26 cellular contexts compared by ENCODE assay signal in the genomic region with DNA sequence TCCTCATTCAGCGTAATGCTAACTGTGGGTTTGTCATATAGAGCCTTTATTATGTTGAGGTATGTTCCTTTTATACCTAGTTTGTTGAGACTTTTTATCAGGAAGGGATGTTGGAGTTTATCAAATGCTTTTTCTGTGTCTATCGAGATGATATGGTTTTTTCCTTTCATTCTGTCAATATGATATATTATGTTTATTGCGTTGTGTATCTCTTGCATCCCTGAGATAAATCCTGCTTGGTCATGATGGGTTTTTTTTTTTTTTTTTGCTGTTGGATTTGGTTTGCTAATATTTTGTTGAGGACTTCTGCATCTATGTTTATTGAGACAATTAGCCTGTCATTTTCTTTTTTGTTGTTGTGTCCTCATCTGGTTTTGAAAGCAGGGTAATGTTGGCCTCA.
A peak's percentile ranks its signal among the peaks of the same experiment; 100 is the strongest.
DNase-seq lines count a peak whose midpoint lies in the region; ATAC-seq, FAIRE-seq and TF ChIP-seq lines count a peak whose summit lies in the region.
"Had no signal": no experiment of that assay in that cellular context is flagged by ENCODE, and none has a peak within 500 bp of the region (broad histone marks: within the 10 kb centered on the region; RNA-seq: fewer than 3 reads in every experiment).

No MANE protein-coding gene starts in this region.

- H3K36me3 ChIP-seq in GM23338 (ENCODE audit: insufficient read depth) (peaks cover 7% of the 10 kb centered on the region; the same call in 1 of the 2 replicates), astrocyte (ENCODE audit: insufficient read depth, low read length) (no peaks in the 10 kb centered on the region), pancreas (no peaks in the 10 kb centered on the region)
- H3K36me3 ChIP-seq: BE2C, BLaER1 had no signal

- peaks cover 6% of the 10 kb centered on the region for H3K36me3 Mint-ChIP-seq in activated naive CD4-positive, alpha-beta T cell treated with anti-CD3 and anti-CD28 coated beads for 36 hours (ENCODE audit: low read depth)
- peaks cover 8% of the 10 kb centered on the region for H3K36me3 Mint-ChIP-seq in GM23338 (ENCODE audit: low read depth)
- H3K36me3 Mint-ChIP-seq in astrocyte (ENCODE audit: low read depth, unreplicated experiment): peaks cover 15% of the 10 kb centered on the region
- H3K36me3 Mint-ChIP-seq: CD14-positive monocyte had no signal

- FAIRE-seq in astrocyte (lab: Jason Lieb, UNC): peak; percentile 39
- no peak for FAIRE-seq in pancreas (lab: Jason Lieb, UNC)
- FAIRE-seq: A204.1, GM12878 had no signal

- TF ChIP-seq CTCF in GM23338 (conservative IDR thresholded peaks at IDR 0.05; ENCODE audit: low read depth in 2 of 2) (no peak), astrocyte (IDR thresholded peaks at IDR 0.05; ENCODE audit: insufficient read depth, low read depth, low read length) (no peak), pancreas (IDR thresholded peaks at IDR 0.05) (no peak)

- no peak overlapping the region for H3K4me3 ChIP-seq in GM23338
- H3K4me3 ChIP-seq in astrocyte (ENCODE audit: insufficient read depth, low read depth, low read length): no peak overlapping the region
- H3K4me3 ChIP-seq in pancreas: no peak overlapping the region
- H3K4me3 ChIP-seq: BLaER1, GM12878 had no signal

- no peaks in the 10 kb centered on the region for H3K4me1 ChIP-seq in GM23338 (ENCODE audit: insufficient read depth)
- no peaks in the 10 kb centered on the region for H3K4me1 ChIP-seq in astrocyte (ENCODE audit: insufficient read depth, low read length)
- H3K4me1 ChIP-seq in pancreas: no peaks in the 10 kb centered on the region
- H3K4me1 ChIP-seq: BE2C, BLaER1 had no signal

- no peak overlapping the region for H3K27ac ChIP-seq in GM23338 (ENCODE audit: low read depth)
- no peak overlapping the region for H3K27ac ChIP-seq in astrocyte (ENCODE audit: low read depth, low read length)
- H3K27ac ChIP-seq in pancreas: no peak overlapping the region
- H3K27ac ChIP-seq: BLaER1 had no signal

- peak overlapping the region; percentile 39 for H3K27ac Mint-ChIP-seq in activated naive CD4-positive, alpha-beta T cell treated with anti-CD3 and anti-CD28 coated beads for 36 hours
- H3K27ac Mint-ChIP-seq in GM23338: peak overlapping the region; percentile 49; the same call in 1 of the 2 replicates
- H3K27ac Mint-ChIP-seq in astrocyte (ENCODE audit: unreplicated experiment): peak overlapping the region; percentile 9
- H3K27ac Mint-ChIP-seq: CD14-positive monocyte; CD4-positive, alpha-beta memory T cell; CD4-positive, CD25-positive, alpha-beta regulatory T cell; CD8-positive, alpha-beta memory T cell had no signal

- peaks cover 6% of the 10 kb centered on the region; the same call in 1 of the 2 replicates for H3K9me2 ChIP-seq in GM23338 (ENCODE audit: insufficient read depth)

- H3F3A ChIP-seq in GM23338 (replicated peaks; ENCODE audit: low read depth): no peaks in the 10 kb centered on the region

- H3K4me1 Mint-ChIP-seq in activated naive CD4-positive, alpha-beta T cell treated with anti-CD3 and anti-CD28 coated beads for 36 hours (ENCODE audit: low read depth): no peaks in the 10 kb centered on the region
- H3K4me1 Mint-ChIP-seq in GM23338 (peaks cover 6% of the 10 kb centered on the region; the same call in 2 of the 3 replicates), astrocyte (ENCODE audit: low read depth, unreplicated experiment) (no peaks in the 10 kb centered on the region)
- H3K4me1 Mint-ChIP-seq: CD14-positive monocyte; CD4-positive, alpha-beta memory T cell; CD8-positive, alpha-beta memory T cell had no signal

- no peak overlapping the region for H3K4me2 ChIP-seq in GM23338
- H3K4me2 ChIP-seq in astrocyte (ENCODE audit: low read length): no peak overlapping the region
- H3K4me2 ChIP-seq: BLaER1 had no signal

- DNase-seq in activated naive CD4-positive, alpha-beta T cell treated with anti-CD3 and anti-CD28 coated beads for 36 hours: no peak
- DNase-seq in activated naive CD4-positive, alpha-beta T cell (lab: John Stamatoyannopoulos, UW): no peak
- no peak for DNase-seq in GM23338 (ENCODE audit: low spot score)
- no peak for DNase-seq in astrocyte (ENCODE audit: low read depth)
- no peak for DNase-seq in pancreas
- DNase-seq in erythroblast (lab: John Stamatoyannopoulos, UW): no peak
- DNase-seq in SIG-M5 treated with dmso at 0.1 percent for 504 hours (lab: John Stamatoyannopoulos, UW; ENCODE audit: unreplicated experiment): no peak
- DNase-seq: 8988T; ACHN; BE2C; C1 segment of cervical spinal cord; CD4-positive, alpha-beta memory T cell; CD4-positive, CD25-positive, alpha-beta regulatory T cell; CD8-positive, alpha-beta memory T cell; COR-L47; DMS 273 treated with DMSO at 0.1 percent for 48 hours; DMS153; DMS53; DMS79; DND-41; EL; GDM1 had no signal

- CTCF ChIA-PET in activated naive CD4-positive, alpha-beta T cell treated with anti-CD3 and anti-CD28 coated beads for 36 hours (lab: Charles Lee): no interaction called here

- no peak for TF ChIP-seq POLR2A in erythroblast (IDR thresholded peaks at IDR 0.05; ENCODE audit: low read length)

- H3K9ac ChIP-seq in astrocyte (ENCODE audit: low read length): no peak overlapping the region
- H3K9ac ChIP-seq: BLaER1 had no signal

- ATAC-seq in GM23338 (no peak), pancreas (no peak)
- ATAC-seq: GM12878 had no signal

- peaks cover 15% of the 10 kb centered on the region for H3K9me3 Mint-ChIP-seq in activated naive CD4-positive, alpha-beta T cell treated with anti-CD3 and anti-CD28 coated beads for 36 hours
- peaks cover 20% of the 10 kb centered on the region for H3K9me3 Mint-ChIP-seq in GM23338
- H3K9me3 Mint-ChIP-seq in astrocyte (ENCODE audit: unreplicated experiment): peaks cover 18% of the 10 kb centered on the region

- H2AFZ ChIP-seq in GM23338: no peak overlapping the region
- H2AFZ ChIP-seq in astrocyte (ENCODE audit: low read depth, low read length): no peak overlapping the region

- no peak overlapping the region for H3K4me3 Mint-ChIP-seq in activated naive CD4-positive, alpha-beta T cell treated with anti-CD3 and anti-CD28 coated beads for 36 hours
- H3K4me3 Mint-ChIP-seq in GM23338 (no peak overlapping the region), astrocyte (ENCODE audit: unreplicated experiment) (no peak overlapping the region)
- H3K4me3 Mint-ChIP-seq: CD14-positive monocyte; CD4-positive, alpha-beta memory T cell; CD4-positive, CD25-positive, alpha-beta regulatory T cell; CD8-positive, alpha-beta memory T cell had no signal

- H3K9me3 ChIP-seq in astrocyte (ENCODE audit: insufficient read depth, low read depth, low read length): peaks cover 3% of the 10 kb centered on the region
- H3K9me3 ChIP-seq in pancreas: no peaks in the 10 kb centered on the region
- H3K9me3 ChIP-seq: BE2C had no signal

- WGBS in pancreas, 2 donors: 78 to 89% methylated on average over 3 of the region's 3 CpGs

- H3K27me3 ChIP-seq in GM23338 (ENCODE audit: insufficient read depth): no peaks in the 10 kb centered on the region
- no peaks in the 10 kb centered on the region for H3K27me3 ChIP-seq in astrocyte (ENCODE audit: insufficient read depth, low read length)
- no peaks in the 10 kb centered on the region for H3K27me3 ChIP-seq in pancreas
- H3K27me3 ChIP-seq: BE2C, BLaER1 had no signal

- no peaks in the 10 kb centered on the region for H3K27me3 Mint-ChIP-seq in activated naive CD4-positive, alpha-beta T cell treated with anti-CD3 and anti-CD28 coated beads for 36 hours (ENCODE audit: low read depth)
- no peaks in the 10 kb centered on the region for H3K27me3 Mint-ChIP-seq in GM23338 (ENCODE audit: insufficient read depth, low read depth, poor library complexity)
- no peaks in the 10 kb centered on the region for H3K27me3 Mint-ChIP-seq in astrocyte (ENCODE audit: low read depth, unreplicated experiment)
- H3K27me3 Mint-ChIP-seq: CD4-positive, alpha-beta memory T cell; CD4-positive, CD25-positive, alpha-beta regulatory T cell; CD8-positive, alpha-beta memory T cell had no signal

- H4K20me1 ChIP-seq in GM23338 (replicated peaks; ENCODE audit: insufficient read depth): no peaks in the 10 kb centered on the region
- no peaks in the 10 kb centered on the region for H4K20me1 ChIP-seq in astrocyte (ENCODE audit: insufficient read depth, low read length)
- H4K20me1 ChIP-seq: BLaER1 had no signal

- intact Hi-C loops in activated naive CD4-positive, alpha-beta T cell treated with anti-CD3 and anti-CD28 coated beads for 36 hours (cut with micrococcal nuclease): no loop called here
- intact Hi-C loops in pancreas (cut with DNase I): no loop called here

- H3K79me2 ChIP-seq in GM23338 (replicated peaks; ENCODE audit: insufficient read depth): no peaks in the 10 kb centered on the region
- H3K79me2 ChIP-seq in astrocyte (ENCODE audit: insufficient read depth, low read length): no peaks in the 10 kb centered on the region

TF ChIP-seq in GM23338, 12 proteins besides CTCF, POLR2A, EP300 and RAD21 (continues in another document):
- no peak for TF ChIP-seq JUNB (IDR thresholded peaks at IDR 0.05; ENCODE audit: unreplicated experiment)
- no peak for TF ChIP-seq EZH2 (IDR thresholded peaks at IDR 0.05; ENCODE audit: low read depth, unreplicated experiment)
- no peak for TF ChIP-seq NANOG (IDR thresholded peaks at IDR 0.05; ENCODE audit: borderline replicate concordance)
- TF ChIP-seq STAT1 (IDR thresholded peaks at IDR 0.05; ENCODE audit: unreplicated experiment): no peak
